In the genomic region with DNA sequence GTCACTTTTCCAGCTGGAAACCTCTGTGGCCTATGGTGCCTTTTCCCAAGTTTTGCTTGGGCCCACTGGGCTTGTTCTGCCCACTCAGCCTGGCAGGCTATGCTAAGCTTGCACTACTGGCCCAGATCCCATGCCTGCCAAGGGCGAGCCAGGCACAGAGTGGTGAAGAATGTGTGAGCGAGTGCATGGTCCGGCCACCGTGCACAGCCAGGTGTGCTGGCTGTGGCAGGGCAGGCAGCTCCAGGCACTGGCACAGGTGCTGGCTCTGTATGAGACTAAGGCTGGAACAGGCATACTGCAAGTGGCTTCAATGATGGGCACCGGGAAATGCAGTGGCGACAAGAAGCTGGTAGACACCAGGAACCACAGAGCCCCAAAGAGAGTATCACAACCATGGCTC, we compare ENCODE assay signal across 28 cellular contexts. TPM values are rescaled to one million over a fixed set of nuclear protein-coding genes. Genes with fewer than 3 reads are reported as not detected.
"Had no signal": no experiment of that assay in that cellular context is flagged by ENCODE, and none has a peak within 500 bp of the region (broad histone marks: within the 10 kb centered on the region; RNA-seq: fewer than 3 reads in every experiment).

No MANE protein-coding gene starts in this region.

- H3K27me3 ChIP-seq: colonic mucosa, dorsolateral prefrontal cortex, esophagus muscularis mucosa, esophagus squamous epithelium, foreskin keratinocyte, gastrocnemius medialis, gastroesophageal sphincter, heart left ventricle, heart right ventricle had no signal

- H3K4me3 ChIP-seq: colonic mucosa, coronary artery, dorsolateral prefrontal cortex, esophagus muscularis mucosa, esophagus squamous epithelium, gastrocnemius medialis, gastroesophageal sphincter, heart left ventricle, heart right ventricle had no signal

- H3K36me3 ChIP-seq: colonic mucosa, esophagus muscularis mucosa, esophagus squamous epithelium, gastrocnemius medialis, gastroesophageal sphincter, heart left ventricle, heart right ventricle had no signal

- H3K9me3 ChIP-seq: colonic mucosa, esophagus muscularis mucosa, esophagus squamous epithelium, gastrocnemius medialis, gastroesophageal sphincter, heart left ventricle, heart right ventricle had no signal

- ATAC-seq: effector memory CD8-positive, alpha-beta T cell; esophagus mucosa; foreskin keratinocyte; gastrocnemius medialis; gastroesophageal sphincter had no signal

- DNase-seq: colonic mucosa; cortex of kidney; dermis blood vessel endothelial cell; dorsolateral prefrontal cortex; effector CD4-positive, alpha-beta T cell; effector CD8-positive, alpha-beta T cell; effector memory CD4-positive, alpha-beta T cell; effector memory CD8-positive, alpha-beta T cell; endodermal cell; erythroblast; esophagus squamous epithelium; foreskin fibroblast; foreskin keratinocyte; foreskin melanocyte; gastrocnemius medialis; glutamatergic neuron; head of caudate nucleus; heart left ventricle; heart right ventricle had no signal

- H3K4me1 ChIP-seq: colonic mucosa, esophagus muscularis mucosa, esophagus squamous epithelium, foreskin keratinocyte, gastrocnemius medialis had no signal

- H3K27ac ChIP-seq: colonic mucosa, coronary artery, dorsolateral prefrontal cortex, epithelial cell of prostate, esophagus muscularis mucosa, esophagus squamous epithelium, foreskin keratinocyte, gastrocnemius medialis, gastroesophageal sphincter, heart left ventricle, heart right ventricle had no signal

RNA-seq across cellular contexts. Expression of gene MAB21L1, which starts 50.1 kb away (rescaled TPM):
- total RNA-seq: dermis microvascular lymphatic vessel endothelial cell, endothelial cell of umbilical vein, epithelial cell of proximal tubule, foreskin keratinocyte, glomerular endothelial cell had no signal
- polyA plus RNA-seq: foreskin keratinocyte had no signal
